Comparison of ENCODE assay signal across 8 cellular contexts in the genomic region with DNA sequence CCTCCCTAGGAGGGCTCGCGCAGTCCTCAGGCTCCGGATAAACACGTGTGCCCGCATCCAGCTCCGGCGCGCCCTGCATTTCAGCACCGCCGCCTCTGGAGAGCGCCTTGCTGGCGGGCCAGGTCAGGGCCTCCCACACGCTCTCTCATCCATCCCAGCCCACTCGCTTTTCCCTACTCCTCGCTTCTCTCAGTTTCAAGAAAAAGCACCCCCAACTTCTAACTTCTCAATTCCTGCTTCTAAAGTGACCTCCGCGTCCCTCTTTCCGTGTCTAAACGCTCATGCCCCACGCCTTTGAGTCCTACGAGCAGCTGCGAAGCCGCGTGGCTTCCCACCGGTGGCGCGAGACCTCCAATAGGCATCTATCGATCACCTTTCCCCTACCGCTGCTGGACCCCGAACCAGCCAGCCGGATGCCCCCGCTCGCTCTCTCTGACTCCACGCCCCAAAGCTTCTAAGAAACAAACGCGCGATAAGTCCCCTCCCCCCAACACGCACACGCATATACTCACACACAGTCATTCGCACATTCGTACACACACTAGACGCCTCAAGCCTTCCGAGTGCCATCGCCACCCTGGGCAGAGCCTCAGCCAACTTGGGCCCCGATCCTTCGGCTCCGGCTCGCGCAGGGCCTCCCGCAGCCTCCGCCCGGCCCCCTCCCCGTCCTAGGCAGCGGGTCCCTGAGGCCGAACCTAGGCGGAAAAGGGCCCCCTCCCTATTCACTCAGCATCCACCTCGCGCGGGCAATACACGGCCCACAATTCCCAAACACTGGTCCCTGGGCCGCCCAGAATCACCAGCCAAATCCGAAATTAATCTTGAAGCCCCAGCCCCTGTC. TPM values are rescaled to one million over a fixed set of nuclear protein-coding genes. Genes with fewer than 3 reads are reported as not detected.
DNase-seq lines count a peak whose midpoint lies in the region; ATAC-seq and TF ChIP-seq lines count a peak whose summit lies in the region.

No MANE protein-coding gene starts in this region.

- no peak overlapping the region for H3K27ac Mint-ChIP-seq in activated naive CD4-positive, alpha-beta T cell treated with anti-CD3 and anti-CD28 coated beads, Interleukin-2, amount 50 U/mL, for 72 hours

- H3K79me1 ChIP-seq in neuronal stem cell (ENCODE audit: low read depth, low read length) = no peaks in the 10 kb centered on the region

- H4K8ac ChIP-seq in neuronal stem cell (ENCODE audit: low read depth, low read length) = no peak overlapping the region

- H3K9me3 Mint-ChIP-seq in activated naive CD4-positive, alpha-beta T cell treated with anti-CD3 and anti-CD28 coated beads, Interleukin-2, amount 50 U/mL, for 72 hours = no peaks in the 10 kb centered on the region

- H3K18ac ChIP-seq in neuronal stem cell (ENCODE audit: low read length) = no peak overlapping the region

- WGBS in neuronal stem cell (ENCODE audit: extremely low coverage in 2 of 2, insufficient read length in 2 of 2, insufficient replicate concordance in 1 of 2), 2 donors = no CpG with 5 or more reads among the region's 62 CpGs

- no peak overlapping the region for H3K4ac ChIP-seq in neuronal stem cell (ENCODE audit: low read length)

- intact Hi-C loops in upper lobe of right lung (cut with DNase I) = no loop called here

- peak; percentile 40 to 69 for ATAC-seq in activated naive CD4-positive, alpha-beta T cell treated with anti-CD3 and anti-CD28 coated beads, Interleukin-2, amount 50 U/mL, for 72 hours
- ATAC-seq in upper lobe of right lung = peak; percentile 95

- peak; percentile 1 for DNase-seq in GDM1 (lab: John Stamatoyannopoulos, UW)
- peak; percentile 53 for DNase-seq in NCI-H446 treated with DMSO at 0.1 percent for 48 hours (lab: John Stamatoyannopoulos, UW)
- DNase-seq in activated naive CD4-positive, alpha-beta T cell treated with anti-CD3 and anti-CD28 coated beads, Interleukin-2, amount 50 U/mL, for 72 hours (ENCODE audit: low spot score in 2 of 2) = peak in 1 of 2 donors; percentile 61
- peak; percentile 34 for DNase-seq in glomerular visceral epithelial cell (ENCODE audit: extremely low spot score)
- peak; percentile 69 for DNase-seq in neuronal stem cell (ENCODE audit: low spot score)
- peak; percentile 82 for DNase-seq in upper lobe of right lung
- DNase-seq in SKM-1 treated with dmso at 0.1 percent for 144 hours (lab: John Stamatoyannopoulos, UW; ENCODE audit: unreplicated experiment) = no peak
- no peak for DNase-seq in dedifferentiated amniotic fluid mesenchymal stem cell (ENCODE audit: extremely low spot score)

- H3K23ac ChIP-seq in neuronal stem cell (ENCODE audit: low read depth, low read length, poor library complexity) = peak overlapping the region; percentile 61

- no peak overlapping the region for H2BK12ac ChIP-seq in neuronal stem cell (ENCODE audit: low read length)

- TF ChIP-seq CTCF in upper lobe of right lung (IDR thresholded peaks at IDR 0.05) = no peak

- no peak overlapping the region for H4K91ac ChIP-seq in neuronal stem cell (ENCODE audit: low read depth, low read length, poor library complexity)

- H3K4me1 ChIP-seq in neuronal stem cell (ENCODE audit: control insufficient read depth in 2 of 2, insufficient read depth in 1 of 2, low read depth in 1 of 2, low read length in 2 of 2) (peaks cover 3 to 4% of the 10 kb centered on the region in 2 donors), upper lobe of right lung (peaks cover 22% of the 10 kb centered on the region)

- H3K27me3 ChIP-seq in neuronal stem cell (ENCODE audit: control insufficient read depth in 3 of 3, insufficient read depth in 3 of 3, low read depth in 1 of 3, low read length in 3 of 3) (peaks cover 5 to 67% (median 24%) of the 10 kb centered on the region in 3 experiments), upper lobe of right lung (peaks cover 49% of the 10 kb centered on the region)

- H3K9ac ChIP-seq in neuronal stem cell (ENCODE audit: low read depth, low read length, poor library complexity) = peak overlapping the region; percentile 15

- H3K4me2 ChIP-seq in neuronal stem cell (ENCODE audit: insufficient read depth, low read length, poor library complexity, severe bottlenecking) = peak overlapping the region; percentile 79

- H3K36me3 Mint-ChIP-seq in activated naive CD4-positive, alpha-beta T cell treated with anti-CD3 and anti-CD28 coated beads, Interleukin-2, amount 50 U/mL, for 72 hours = peaks cover 6 to 25% of the 10 kb centered on the region in 2 donors

- no peak overlapping the region for H2BK5ac ChIP-seq in neuronal stem cell (ENCODE audit: low read length)

- peak overlapping the region; percentile 82 for H3K14ac ChIP-seq in neuronal stem cell (ENCODE audit: low read length)

- H3K27ac ChIP-seq in neuronal stem cell (replicated peaks; ENCODE audit: low read length) (no peak overlapping the region), upper lobe of right lung (no peak overlapping the region)

- H2BK120ac ChIP-seq in neuronal stem cell (ENCODE audit: low read depth, low read length) = no peak overlapping the region

- peak overlapping the region; percentile 84 for H2AFZ ChIP-seq in neuronal stem cell (ENCODE audit: low read length)

- no peak overlapping the region for H2AK5ac ChIP-seq in neuronal stem cell (ENCODE audit: low read depth, low read length)

- H3K9me3 ChIP-seq in neuronal stem cell (replicated peaks in 1 of 2; ENCODE audit: control insufficient read depth in 2 of 2, insufficient read depth in 1 of 2, low read depth in 1 of 2, low read length in 2 of 2) (no peaks in the 10 kb centered on the region), upper lobe of right lung (no peaks in the 10 kb centered on the region)

- H3K36me3 ChIP-seq in neuronal stem cell (replicated peaks in 1 of 2; ENCODE audit: control insufficient read depth in 2 of 2, insufficient read depth in 2 of 2, low read length in 2 of 2) = no peaks in the 10 kb centered on the region
- no peaks in the 10 kb centered on the region for H3K36me3 ChIP-seq in upper lobe of right lung

- peak overlapping the region; percentile 49 to 80 for H3K4me3 ChIP-seq in neuronal stem cell (ENCODE audit: low read length in 2 of 2)
- H3K4me3 ChIP-seq in upper lobe of right lung = peak overlapping the region; percentile 25

- H2BK15ac ChIP-seq in neuronal stem cell (ENCODE audit: low read length) = no peak overlapping the region

RNA-seq across cellular contexts. Expression of gene NMNAT2, which starts 1.1 kb away (rescaled TPM):
- not detected for total RNA-seq in activated naive CD4-positive, alpha-beta T cell treated with anti-CD3 and anti-CD28 coated beads, Interleukin-2, amount 50 U/mL, for 72 hours
- polyA plus RNA-seq in neuronal stem cell (2013, experiment 1 of 2) = 0.45 TPM
- polyA plus RNA-seq in neuronal stem cell (2013, experiment 2 of 2) = 0.89 TPM
- total RNA-seq in upper lobe of right lung = 0.38 TPM

RNA-seq across cellular contexts. Expression of gene SMG7, which starts 55.2 kb away (rescaled TPM):
- total RNA-seq in activated naive CD4-positive, alpha-beta T cell treated with anti-CD3 and anti-CD28 coated beads, Interleukin-2, amount 50 U/mL, for 72 hours = 10 to 100 TPM; 60.9 to 63.4 TPM
- 42.8 TPM for polyA plus RNA-seq in neuronal stem cell (2013, experiment 1 of 2)
- polyA plus RNA-seq in neuronal stem cell (2013, experiment 2 of 2) = 44.2 TPM
- 65.9 TPM for total RNA-seq in upper lobe of right lung

Comparison
In these comparisons a context has a peak if more than half of its experiments do, and no peak if none do; other contexts are left out.
1. DNase-seq: peak in GDM1 (single experiment), NCI-H446 treated with DMSO at 0.1 percent for 48 hours (single experiment), glomerular visceral epithelial cell (single experiment), neuronal stem cell (single experiment) and upper lobe of right lung (single experiment); none in SKM-1 treated with dmso at 0.1 percent for 144 hours (single experiment) and dedifferentiated amniotic fluid mesenchymal stem cell (single experiment).